In the genomic region with DNA sequence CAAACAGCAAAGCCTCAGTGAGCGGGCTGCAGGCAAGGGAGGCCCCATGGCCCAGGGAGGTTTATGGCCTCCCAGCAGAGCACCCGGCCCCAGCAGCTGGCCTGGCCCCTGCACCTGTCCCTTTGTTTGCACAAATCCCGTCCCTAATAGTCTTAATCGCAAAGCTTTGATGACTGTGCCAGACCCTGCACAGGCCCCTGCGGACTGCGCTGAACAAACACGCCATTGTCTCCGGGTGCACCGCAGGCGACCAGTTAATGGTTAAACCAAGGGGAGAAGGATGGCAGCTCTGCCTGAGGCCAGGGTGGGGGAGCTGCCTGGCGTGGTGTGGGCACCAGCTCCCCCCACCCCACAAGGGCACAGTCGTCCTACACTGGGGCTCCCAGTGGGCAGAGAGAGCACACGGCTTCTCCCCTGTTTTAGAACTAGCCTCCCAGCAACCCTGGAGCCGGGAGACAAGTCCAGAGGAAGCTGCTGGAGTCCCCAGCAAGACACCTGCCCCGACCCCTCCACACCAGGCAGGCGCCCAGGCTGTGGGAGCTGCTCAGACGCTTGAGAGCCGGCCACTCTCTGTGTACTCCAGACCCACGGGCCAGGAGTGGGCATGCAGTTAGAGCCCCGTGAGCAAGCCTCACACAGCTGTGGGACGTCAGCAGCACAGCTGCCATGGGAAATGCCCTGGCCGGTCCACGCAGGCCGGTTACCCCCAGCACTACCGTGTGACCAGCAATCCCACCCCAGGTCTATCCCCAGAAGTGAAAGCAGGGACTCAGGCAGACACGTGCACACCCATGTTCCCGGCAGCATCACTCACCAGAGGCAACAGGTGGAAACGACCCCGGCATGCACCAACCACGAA, we compare ENCODE assay signal across 12 cellular contexts. TPM values are rescaled to one million over a fixed set of nuclear protein-coding genes. Genes with fewer than 3 reads are reported as not detected.
DNase-seq lines count a peak whose midpoint lies in the region; ATAC-seq, FAIRE-seq and TF ChIP-seq lines count a peak whose summit lies in the region.
"Had no signal": no experiment of that assay in that cellular context is flagged by ENCODE, and none has a peak within 500 bp of the region (broad histone marks: within the 10 kb centered on the region; RNA-seq: fewer than 3 reads in every experiment).

No MANE protein-coding gene starts in this region.

- H2BK12ac ChIP-seq in mesenchymal stem cell (ENCODE audit: low read length in 2 of 2) = no peak overlapping the region

- WGBS in mesenchymal stem cell = 84% methylated on average over 29 of the region's 30 CpGs

- H3K4me1 ChIP-seq in HEK293 (ENCODE audit: control insufficient read depth, insufficient read depth, low read length) (no peaks in the 10 kb centered on the region), mesenchymal stem cell (ENCODE audit: control insufficient read depth, insufficient read depth, low read depth, low read length) (peaks cover 57% of the 10 kb centered on the region)
- H3K4me1 ChIP-seq: parathyroid adenoma had no signal

- POLR2A ChIA-PET in HEK293 (lab: Yijun Ruan, JAX) = interaction anchor here (0.5 kb wide), 1 partner anchor 28 kb away, joined by 4 read pairs; no protein-coding TSS in a partner anchor

- H3K27me3 ChIP-seq in mesenchymal stem cell (ENCODE audit: control insufficient read depth in 1 of 2, insufficient read depth in 1 of 2, low read length in 2 of 2) = peaks cover 7 to 35% of the 10 kb centered on the region in 2 experiments

- TF ChIP-seq CTCF in 22Rv1 (IDR thresholded peaks at IDR 0.05) (no peak), HEK293 (tag by site-specific recombination; IDR thresholded peaks at IDR 0.05) (no peak), D721Med (IDR thresholded peaks at IDR 0.05; ENCODE audit: insufficient read depth, missing control alignments) (no peak)

- H2AK5ac ChIP-seq in mesenchymal stem cell (ENCODE audit: low read length, severe bottlenecking) = no peak overlapping the region

- H2BK15ac ChIP-seq in mesenchymal stem cell (ENCODE audit: low read depth, poor library complexity, severe bottlenecking) = no peak overlapping the region

- no peak overlapping the region for H3K9ac ChIP-seq in mesenchymal stem cell (ENCODE audit: low read length)
- H3K9ac ChIP-seq: parathyroid adenoma had no signal

- no peak overlapping the region for H3K4ac ChIP-seq in mesenchymal stem cell (ENCODE audit: low read depth in 1 of 2, low read length in 2 of 2)

- CTCF ChIA-PET in HEK293 (lab: Yijun Ruan, JAX) = interaction anchor here (1.2 kb wide), 1 partner anchor 13 kb away, joined by 5 read pairs; no protein-coding TSS in a partner anchor

- H3K27ac ChIP-seq in 22Rv1 (0 out of 2 replicates have a peak overlapping the region, but pooled peaks have one; percentile 25), HEK293 (ENCODE audit: extremely low read depth, low read depth, low read length) (no peak overlapping the region), mesenchymal stem cell (ENCODE audit: low read length, poor library complexity, severe bottlenecking) (no peak overlapping the region)
- H3K27ac ChIP-seq: parathyroid adenoma had no signal

- no peak overlapping the region for H4K8ac ChIP-seq in mesenchymal stem cell (ENCODE audit: low read length)

- H2BK5ac ChIP-seq in mesenchymal stem cell (ENCODE audit: low read depth, low read length, poor library complexity, severe bottlenecking) = no peak overlapping the region

- no peak overlapping the region for H2AFZ ChIP-seq in mesenchymal stem cell (ENCODE audit: low read depth, low read length)
- H2AFZ ChIP-seq: parathyroid adenoma had no signal

- DNase-seq in NCI-H82 (lab: John Stamatoyannopoulos, UW) = peak; percentile 89
- DNase-seq in mesenchymal stem cell = no peak
- no peak for DNase-seq in D721Med (ENCODE audit: insufficient read length, low spot score)
- DNase-seq: hypothalamus had no signal

- H3K18ac ChIP-seq in mesenchymal stem cell (ENCODE audit: low read depth in 1 of 2, low read length in 2 of 2) = no peak overlapping the region

- no peaks in the 10 kb centered on the region for H3K79me1 ChIP-seq in mesenchymal stem cell (replicated peaks; ENCODE audit: low read length, poor library complexity, severe bottlenecking)

- H3K36me3 ChIP-seq in HEK293 (ENCODE audit: control insufficient read depth in 2 of 2, insufficient read depth in 1 of 2, low read length in 2 of 2) (no peaks in the 10 kb centered on the region), mesenchymal stem cell (ENCODE audit: control insufficient read depth in 1 of 2, insufficient read depth in 2 of 2, low read depth in 1 of 2, low read length in 2 of 2) (peaks cover 0 to 2% of the 10 kb centered on the region in 2 experiments)

- H2BK120ac ChIP-seq in mesenchymal stem cell (ENCODE audit: low read depth, low read length) = no peak overlapping the region

- H3K9me3 ChIP-seq in HEK293 (ENCODE audit: control insufficient read depth, insufficient read depth, low read depth, low read length) (no peaks in the 10 kb centered on the region), mesenchymal stem cell (ENCODE audit: control insufficient read depth, low read length) (peaks cover 5% of the 10 kb centered on the region)

- no peak overlapping the region for H3K14ac ChIP-seq in mesenchymal stem cell (ENCODE audit: low read length in 2 of 2)

- no peak overlapping the region for H3K23ac ChIP-seq in mesenchymal stem cell (ENCODE audit: low read length in 2 of 2)

- H4K91ac ChIP-seq in mesenchymal stem cell (ENCODE audit: low read length) = no peak overlapping the region

- H3K4me2 ChIP-seq in mesenchymal stem cell (ENCODE audit: low read length, poor library complexity, severe bottlenecking) = peak overlapping the region; percentile 4

- no peak for ATAC-seq in HG02588 (IDR thresholded peaks at IDR 0.05; ENCODE audit: unreplicated experiment)
- ATAC-seq in esophagus mucosa = no peak
- no peak for ATAC-seq in GM18511 (IDR thresholded peaks at IDR 0.05; ENCODE audit: unreplicated experiment)

- FAIRE-seq in D721Med (lab: Jason Lieb, UNC) = no peak
- FAIRE-seq: colon, RCC 7860 had no signal

- H3K4me3 ChIP-seq in HEK293 (ENCODE audit: low read depth, low read length) (no peak overlapping the region), mesenchymal stem cell (ENCODE audit: insufficient read depth in 1 of 2, low read depth in 1 of 2, low read length in 2 of 2) (no peak overlapping the region)

TF ChIP-seq in HEK293, 187 proteins besides CTCF, POLR2A, EP300 and RAD21:
- TF ChIP-seq ZIC2 (tag by site-specific recombination; IDR thresholded peaks at IDR 0.05) = 0 out of 2 replicates have a peak, but pooled peaks have one; percentile 12
- TF ChIP-seq ZNF48 (tag by site-specific recombination; IDR thresholded peaks at IDR 0.05) = no peak
- no peak for TF ChIP-seq PRDM1 (tag by site-specific recombination; IDR thresholded peaks at IDR 0.05)
- TF ChIP-seq SCRT2 (tag by site-specific recombination; IDR thresholded peaks at IDR 0.05) = peak; percentile 62; the same call in 1 of the 2 replicates
- 0 out of 2 replicates have a peak, but pooled peaks have one; percentile 23 for TF ChIP-seq SCRT1 (tag by site-specific recombination; IDR thresholded peaks at IDR 0.05; ENCODE audit: borderline replicate concordance)

RNA-seq across cellular contexts. Expression of gene TH, which starts 39.7 kb away (rescaled TPM):
- polyA plus RNA-seq in mesenchymal stem cell (2013, experiment 1 of 2) = not detected
- not detected for polyA plus RNA-seq in mesenchymal stem cell (2013, experiment 2 of 2)
- total RNA-seq in esophagus mucosa = 0.40 TPM

RNA-seq across cellular contexts. Expression of gene INS, which starts 50.3 kb away (rescaled TPM):
- polyA plus RNA-seq in mesenchymal stem cell (2013, experiment 1 of 2) = not detected
- not detected for polyA plus RNA-seq in mesenchymal stem cell (2013, experiment 2 of 2)
- not detected for total RNA-seq in esophagus mucosa

RNA-seq across cellular contexts. Expression of gene ASCL2, which starts 59.0 kb away (rescaled TPM):
- not detected for polyA plus RNA-seq in mesenchymal stem cell (2013, experiment 1 of 2)
- polyA plus RNA-seq in mesenchymal stem cell (2013, experiment 2 of 2) = not detected
- total RNA-seq in esophagus mucosa = 2.0 TPM
